In the genomic region with DNA sequence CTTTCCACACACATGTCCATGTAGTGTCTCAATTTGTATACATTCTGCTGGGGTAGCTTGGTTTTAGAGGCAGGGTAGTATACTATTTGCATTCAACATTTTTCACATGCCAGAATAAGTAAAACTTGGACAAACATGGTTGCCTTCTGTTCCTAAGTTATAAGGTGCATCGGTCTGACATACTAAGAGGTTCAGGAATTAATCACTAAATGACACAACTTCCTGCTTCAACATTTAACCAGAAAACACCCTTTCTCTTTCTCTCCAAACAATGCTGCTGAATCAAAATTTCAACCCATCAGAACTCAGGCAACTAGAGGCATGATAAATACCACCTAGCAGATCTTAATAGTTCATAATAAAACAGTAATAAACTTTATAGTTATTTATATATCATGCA, we compare ENCODE assay signal across 1 cellular context.
TF ChIP-seq lines count a peak whose summit lies in the region.

No MANE protein-coding gene starts in this region.

TF ChIP-seq in GM12878, 131 proteins besides CTCF, POLR2A, EP300 and RAD21 (continued from another document):
- TF ChIP-seq IKZF1 (conservative IDR thresholded peaks at IDR 0.05) = no peak
- TF ChIP-seq EGR1 (IDR thresholded peaks at IDR 0.05; ENCODE audit: borderline replicate concordance in 1 of 2, low read depth in 2 of 2, low read length in 2 of 2) = no peak
- TF ChIP-seq, protein P1, sequence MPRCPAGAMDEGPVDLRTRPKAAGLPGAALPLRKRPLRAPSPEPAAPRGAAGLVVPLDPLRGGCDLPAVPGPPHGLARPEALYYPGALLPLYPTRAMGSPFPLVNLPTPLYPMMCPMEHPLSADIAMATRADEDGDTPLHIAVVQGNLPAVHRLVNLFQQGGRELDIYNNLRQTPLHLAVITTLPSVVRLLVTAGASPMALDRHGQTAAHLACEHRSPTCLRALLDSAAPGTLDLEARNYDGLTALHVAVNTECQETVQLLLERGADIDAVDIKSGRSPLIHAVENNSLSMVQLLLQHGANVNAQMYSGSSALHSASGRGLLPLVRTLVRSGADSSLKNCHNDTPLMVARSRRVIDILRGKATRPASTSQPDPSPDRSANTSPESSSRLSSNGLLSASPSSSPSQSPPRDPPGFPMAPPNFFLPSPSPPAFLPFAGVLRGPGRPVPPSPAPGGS (IDR thresholded peaks at IDR 0.05; ENCODE audit: borderline replicate concordance, insufficient read depth, low read depth, low read length, poor library complexity, severe bottlenecking) = no peak
- TF ChIP-seq, protein P2, sequence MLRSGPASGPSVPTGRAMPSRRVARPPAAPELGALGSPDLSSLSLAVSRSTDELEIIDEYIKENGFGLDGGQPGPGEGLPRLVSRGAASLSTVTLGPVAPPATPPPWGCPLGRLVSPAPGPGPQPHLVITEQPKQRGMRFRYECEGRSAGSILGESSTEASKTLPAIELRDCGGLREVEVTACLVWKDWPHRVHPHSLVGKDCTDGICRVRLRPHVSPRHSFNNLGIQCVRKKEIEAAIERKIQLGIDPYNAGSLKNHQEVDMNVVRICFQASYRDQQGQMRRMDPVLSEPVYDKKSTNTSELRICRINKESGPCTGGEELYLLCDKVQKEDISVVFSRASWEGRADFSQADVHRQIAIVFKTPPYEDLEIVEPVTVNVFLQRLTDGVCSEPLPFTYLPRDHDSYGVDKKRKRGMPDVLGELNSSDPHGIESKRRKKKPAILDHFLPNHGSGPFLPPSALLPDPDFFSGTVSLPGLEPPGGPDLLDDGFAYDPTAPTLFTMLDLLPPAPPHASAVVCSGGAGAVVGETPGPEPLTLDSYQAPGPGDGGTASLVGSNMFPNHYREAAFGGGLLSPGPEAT (IDR thresholded peaks at IDR 0.05; ENCODE audit: low read depth) = no peak
- TF ChIP-seq JUNB (IDR thresholded peaks at IDR 0.05) = peak; percentile 82
- TF ChIP-seq ATF7 (IDR thresholded peaks at IDR 0.05; ENCODE audit: low read depth) = no peak
- no peak for TF ChIP-seq CBFB (IDR thresholded peaks at IDR 0.05; ENCODE audit: low read depth)
- TF ChIP-seq LARP7 (IDR thresholded peaks at IDR 0.05) = no peak
- TF ChIP-seq, protein P3, sequence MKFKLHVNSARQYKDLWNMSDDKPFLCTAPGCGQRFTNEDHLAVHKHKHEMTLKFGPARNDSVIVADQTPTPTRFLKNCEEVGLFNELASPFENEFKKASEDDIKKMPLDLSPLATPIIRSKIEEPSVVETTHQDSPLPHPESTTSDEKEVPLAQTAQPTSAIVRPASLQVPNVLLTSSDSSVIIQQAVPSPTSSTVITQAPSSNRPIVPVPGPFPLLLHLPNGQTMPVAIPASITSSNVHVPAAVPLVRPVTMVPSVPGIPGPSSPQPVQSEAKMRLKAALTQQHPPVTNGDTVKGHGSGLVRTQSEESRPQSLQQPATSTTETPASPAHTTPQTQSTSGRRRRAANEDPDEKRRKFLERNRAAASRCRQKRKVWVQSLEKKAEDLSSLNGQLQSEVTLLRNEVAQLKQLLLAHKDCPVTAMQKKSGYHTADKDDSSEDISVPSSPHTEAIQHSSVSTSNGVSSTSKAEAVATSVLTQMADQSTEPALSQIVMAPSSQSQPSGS (IDR thresholded peaks at IDR 0.05; ENCODE audit: low read length) = peak; percentile 41
- TF ChIP-seq MEF2A (IDR thresholded peaks at IDR 0.05; ENCODE audit: insufficient read depth, low read depth, low read length) = 0 out of 2 replicates have a peak, but pooled peaks have one; percentile 15
- TF ChIP-seq RUNX3 (IDR thresholded peaks at IDR 0.05; ENCODE audit: low read length) = peak; percentile 66
- peak; percentile 37; the same call in 1 of the 2 replicates for TF ChIP-seq GABPA (IDR thresholded peaks at IDR 0.05; ENCODE audit: low read depth)
- TF ChIP-seq ZNF384 (IDR thresholded peaks at IDR 0.05; ENCODE audit: borderline replicate concordance, low read depth, low read length) = no peak
- TF ChIP-seq, protein P4, sequence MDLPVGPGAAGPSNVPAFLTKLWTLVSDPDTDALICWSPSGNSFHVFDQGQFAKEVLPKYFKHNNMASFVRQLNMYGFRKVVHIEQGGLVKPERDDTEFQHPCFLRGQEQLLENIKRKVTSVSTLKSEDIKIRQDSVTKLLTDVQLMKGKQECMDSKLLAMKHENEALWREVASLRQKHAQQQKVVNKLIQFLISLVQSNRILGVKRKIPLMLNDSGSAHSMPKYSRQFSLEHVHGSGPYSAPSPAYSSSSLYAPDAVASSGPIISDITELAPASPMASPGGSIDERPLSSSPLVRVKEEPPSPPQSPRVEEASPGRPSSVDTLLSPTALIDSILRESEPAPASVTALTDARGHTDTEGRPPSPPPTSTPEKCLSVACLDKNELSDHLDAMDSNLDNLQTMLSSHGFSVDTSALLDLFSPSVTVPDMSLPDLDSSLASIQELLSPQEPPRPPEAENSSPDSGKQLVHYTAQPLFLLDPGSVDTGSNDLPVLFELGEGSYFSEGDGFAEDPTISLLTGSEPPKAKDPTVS (IDR thresholded peaks at IDR 0.05; ENCODE audit: low read depth, low read length) = no peak
- no peak for TF ChIP-seq RAD51 (IDR thresholded peaks at IDR 0.05)
- TF ChIP-seq, protein P5, sequence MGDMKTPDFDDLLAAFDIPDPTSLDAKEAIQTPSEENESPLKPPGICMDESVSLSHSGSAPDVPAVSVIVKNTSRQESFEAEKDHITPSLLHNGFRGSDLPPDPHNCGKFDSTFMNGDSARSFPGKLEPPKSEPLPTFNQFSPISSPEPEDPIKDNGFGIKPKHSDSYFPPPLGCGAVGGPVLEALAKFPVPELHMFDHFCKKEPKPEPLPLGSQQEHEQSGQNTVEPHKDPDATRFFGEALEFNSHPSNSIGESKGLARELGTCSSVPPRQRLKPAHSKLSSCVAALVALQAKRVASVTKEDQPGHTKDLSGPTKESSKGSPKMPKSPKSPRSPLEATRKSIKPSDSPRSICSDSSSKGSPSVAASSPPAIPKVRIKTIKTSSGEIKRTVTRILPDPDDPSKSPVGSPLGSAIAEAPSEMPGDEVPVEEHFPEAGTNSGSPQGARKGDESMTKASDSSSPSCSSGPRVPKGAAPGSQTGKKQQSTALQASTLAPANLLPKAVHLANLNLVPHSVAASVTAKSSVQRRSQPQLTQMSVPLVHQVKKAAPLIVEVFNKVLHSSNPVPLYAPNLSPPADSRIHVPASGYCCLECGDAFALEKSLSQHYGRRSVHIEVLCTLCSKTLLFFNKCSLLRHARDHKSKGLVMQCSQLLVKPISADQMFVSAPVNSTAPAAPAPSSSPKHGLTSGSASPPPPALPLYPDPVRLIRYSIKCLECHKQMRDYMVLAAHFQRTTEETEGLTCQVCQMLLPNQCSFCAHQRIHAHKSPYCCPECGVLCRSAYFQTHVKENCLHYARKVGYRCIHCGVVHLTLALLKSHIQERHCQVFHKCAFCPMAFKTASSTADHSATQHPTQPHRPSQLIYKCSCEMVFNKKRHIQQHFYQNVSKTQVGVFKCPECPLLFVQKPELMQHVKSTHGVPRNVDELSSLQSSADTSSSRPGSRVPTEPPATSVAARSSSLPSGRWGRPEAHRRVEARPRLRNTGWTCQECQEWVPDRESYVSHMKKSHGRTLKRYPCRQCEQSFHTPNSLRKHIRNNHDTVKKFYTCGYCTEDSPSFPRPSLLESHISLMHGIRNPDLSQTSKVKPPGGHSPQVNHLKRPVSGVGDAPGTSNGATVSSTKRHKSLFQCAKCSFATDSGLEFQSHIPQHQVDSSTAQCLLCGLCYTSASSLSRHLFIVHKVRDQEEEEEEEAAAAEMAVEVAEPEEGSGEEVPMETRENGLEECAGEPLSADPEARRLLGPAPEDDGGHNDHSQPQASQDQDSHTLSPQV (IDR thresholded peaks at IDR 0.05) = no peak
- TF ChIP-seq, protein P6, sequence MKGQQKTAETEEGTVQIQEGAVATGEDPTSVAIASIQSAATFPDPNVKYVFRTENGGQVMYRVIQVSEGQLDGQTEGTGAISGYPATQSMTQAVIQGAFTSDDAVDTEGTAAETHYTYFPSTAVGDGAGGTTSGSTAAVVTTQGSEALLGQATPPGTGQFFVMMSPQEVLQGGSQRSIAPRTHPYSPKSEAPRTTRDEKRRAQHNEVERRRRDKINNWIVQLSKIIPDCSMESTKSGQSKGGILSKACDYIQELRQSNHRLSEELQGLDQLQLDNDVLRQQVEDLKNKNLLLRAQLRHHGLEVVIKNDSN (IDR thresholded peaks at IDR 0.05; ENCODE audit: borderline replicate concordance, extremely low read length, insufficient read depth, low read depth, low read length) = no peak
- TF ChIP-seq NFIC (IDR thresholded peaks at IDR 0.05; ENCODE audit: low read depth, low read length) = peak; percentile 44; the same call in 1 of the 2 replicates
- TF ChIP-seq ZSCAN29 (IDR thresholded peaks at IDR 0.05) = no peak
- TF ChIP-seq E2F4 (IDR thresholded peaks at IDR 0.05; ENCODE audit: low read depth, low read length) = no peak
- TF ChIP-seq KDM1A (IDR thresholded peaks at IDR 0.05; ENCODE audit: borderline replicate concordance) = no peak
- no peak for TF ChIP-seq ZBTB33 (IDR thresholded peaks at IDR 0.05)
- no peak for TF ChIP-seq BRCA1 (IDR thresholded peaks at IDR 0.05; ENCODE audit: low read depth, low read length)
- TF ChIP-seq NR2F1 (conservative IDR thresholded peaks at IDR 0.05) = no peak
- peak; percentile 28; the same call in 1 of the 2 replicates for TF ChIP-seq FOXM1 (IDR thresholded peaks at IDR 0.05; ENCODE audit: low read depth, low read length)
- TF ChIP-seq BACH1 (IDR thresholded peaks at IDR 0.05; ENCODE audit: borderline replicate concordance) = no peak
- TF ChIP-seq CREM (IDR thresholded peaks at IDR 0.05; ENCODE audit: low read depth) = peak; percentile 53; the same call in 1 of the 2 replicates
- TF ChIP-seq PML (IDR thresholded peaks at IDR 0.05; ENCODE audit: low read length) = 0 out of 2 replicates have a peak, but pooled peaks have one; percentile 8
- no peak for TF ChIP-seq SIN3A (IDR thresholded peaks at IDR 0.05; ENCODE audit: low read depth, low read length)
- TF ChIP-seq TCF7 (IDR thresholded peaks at IDR 0.05; ENCODE audit: borderline replicate concordance) = no peak
- no peak for TF ChIP-seq DPF2 (IDR thresholded peaks at IDR 0.05)
- TF ChIP-seq POLR2AphosphoS2 (IDR thresholded peaks at IDR 0.05; ENCODE audit: low read depth, low read length) = no peak
